Comparison of ENCODE assay signal across 29 cellular contexts in genomic region chr1:54416435-54416834, GRCh38.
"Had no signal": no experiment of that assay in that cellular context is flagged by ENCODE, and none has a peak within 500 bp of the region (broad histone marks: within the 10 kb centered on the region; RNA-seq: fewer than 3 reads in every experiment).

No MANE protein-coding gene starts in this region.

- H3K27ac ChIP-seq: brain microvascular endothelial cell, pancreas, psoas muscle, suprapubic skin, tibial artery, VCaP had no signal

- H3K36me3 ChIP-seq: brain microvascular endothelial cell, pancreas, suprapubic skin, tibial artery had no signal

- DNase-seq: activated CD4-positive, alpha-beta memory T cell treated with anti-CD3 and anti-CD28 coated beads, Interleukin-2, amount 10 ng/mL, durations not matched to agents 7 days and 5 days; activated CD4-positive, alpha-beta T cell treated with anti-CD3 and anti-CD28 coated beads for 48 hours; activated CD8-positive, alpha-beta memory T cell treated with anti-CD3 and anti-CD28 coated beads, Interleukin-2, amount 50 U/mL, for 48 hours; activated gamma-delta T cell treated with Interleukin-2 at 50 U/mL for 16 hours; activated naive CD4-positive, alpha-beta T cell treated with anti-CD3 and anti-CD28 coated beads, Interleukin-2, amount 50 U/mL, for 16 hours; activated T-cell treated with anti-CD3 and anti-CD28 coated beads, Interleukin-2, amount 50 U/mL, for 4 hours; amniotic stem cell; brain microvascular endothelial cell; cortex of kidney; foreskin fibroblast; kidney glomerular epithelial cell; left ventricle myocardium superior; naive B cell; pancreas; stimulated activated CD4-positive, alpha-beta T cell treated with anti-CD3 and anti-CD28 coated beads, Interleukin-15, amount 100 ng/mL, for 24 hours; stimulated activated naive CD4-positive, alpha-beta T cell; SW 1271; T-helper 9 cell; tibial artery had no signal

- ATAC-seq: activated CD4-positive, CD25-positive, alpha-beta regulatory T cell treated with anti-CD3 and anti-CD28 coated beads, Interleukin-2, amount 50 U/mL, for 24 hours; activated T-cell treated with anti-CD3 and anti-CD28 coated beads, Interleukin-2, amount 50 U/mL, for 4 hours; activated T-helper 17 cell treated with anti-CD3 and anti-CD28 coated beads, Interleukin-2, amount 50 U/mL, for 72 hours; esophagus mucosa; left ventricle myocardium superior; psoas muscle had no signal

- H3K9me3 ChIP-seq: pancreas, psoas muscle, suprapubic skin, tibial artery had no signal

- FAIRE-seq: astrocyte, endothelial cell of umbilical vein, pancreas, TTC549, urothelium cell line had no signal

- H3K4me1 ChIP-seq: pancreas, psoas muscle had no signal

- H3K4me3 ChIP-seq: pancreas, psoas muscle, suprapubic skin, tibial artery had no signal

- H3K27me3 ChIP-seq: brain microvascular endothelial cell, pancreas, suprapubic skin had no signal
